ENCODE assay signal across 1 cellular context in the genomic region with DNA sequence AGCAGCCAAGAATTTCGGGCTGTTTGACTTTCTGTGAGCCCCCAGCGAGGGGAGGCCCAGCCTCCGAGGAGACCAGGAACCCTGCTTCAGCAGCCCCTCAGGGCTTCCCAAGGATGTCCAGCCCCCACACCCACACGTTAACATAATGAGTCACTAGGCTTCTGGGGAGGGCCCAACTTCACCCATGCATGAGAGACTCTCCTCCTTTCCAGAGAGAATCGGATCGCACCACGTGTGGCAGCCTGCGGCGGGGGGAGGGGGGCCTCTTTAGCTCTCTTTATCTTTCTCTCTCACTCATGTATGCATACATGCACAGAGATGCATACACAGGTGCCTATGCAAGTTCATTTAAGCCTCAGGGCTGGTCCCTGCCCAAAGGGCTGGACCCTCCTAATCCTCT.
TF ChIP-seq lines count a peak whose summit lies in the region.

No MANE protein-coding gene starts in this region.

TF ChIP-seq in IMR-90, 13 proteins besides CTCF, POLR2A, EP300 and RAD21:
- TF ChIP-seq, protein P1, sequence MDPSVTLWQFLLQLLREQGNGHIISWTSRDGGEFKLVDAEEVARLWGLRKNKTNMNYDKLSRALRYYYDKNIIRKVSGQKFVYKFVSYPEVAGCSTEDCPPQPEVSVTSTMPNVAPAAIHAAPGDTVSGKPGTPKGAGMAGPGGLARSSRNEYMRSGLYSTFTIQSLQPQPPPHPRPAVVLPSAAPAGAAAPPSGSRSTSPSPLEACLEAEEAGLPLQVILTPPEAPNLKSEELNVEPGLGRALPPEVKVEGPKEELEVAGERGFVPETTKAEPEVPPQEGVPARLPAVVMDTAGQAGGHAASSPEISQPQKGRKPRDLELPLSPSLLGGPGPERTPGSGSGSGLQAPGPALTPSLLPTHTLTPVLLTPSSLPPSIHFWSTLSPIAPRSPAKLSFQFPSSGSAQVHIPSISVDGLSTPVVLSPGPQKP (IDR thresholded peaks at IDR 0.05; ENCODE audit: borderline replicate concordance, low read depth, low read length) = no peak
- TF ChIP-seq CEBPB (IDR thresholded peaks at IDR 0.05; ENCODE audit: low read depth, low read length) = no peak
- TF ChIP-seq MAZ (IDR thresholded peaks at IDR 0.05; ENCODE audit: borderline replicate concordance, low read depth, low read length) = peak; percentile 42; the same call in 1 of the 2 replicates
- TF ChIP-seq RFX5 (IDR thresholded peaks at IDR 0.05; ENCODE audit: low read depth, low read length) = no peak
- TF ChIP-seq, protein P2, sequence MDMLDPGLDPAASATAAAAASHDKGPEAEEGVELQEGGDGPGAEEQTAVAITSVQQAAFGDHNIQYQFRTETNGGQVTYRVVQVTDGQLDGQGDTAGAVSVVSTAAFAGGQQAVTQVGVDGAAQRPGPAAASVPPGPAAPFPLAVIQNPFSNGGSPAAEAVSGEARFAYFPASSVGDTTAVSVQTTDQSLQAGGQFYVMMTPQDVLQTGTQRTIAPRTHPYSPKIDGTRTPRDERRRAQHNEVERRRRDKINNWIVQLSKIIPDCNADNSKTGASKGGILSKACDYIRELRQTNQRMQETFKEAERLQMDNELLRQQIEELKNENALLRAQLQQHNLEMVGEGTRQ (IDR thresholded peaks at IDR 0.05; ENCODE audit: low read depth, low read length) = peak; percentile 56; the same call in 1 of the 2 replicates
